In the genomic region with DNA sequence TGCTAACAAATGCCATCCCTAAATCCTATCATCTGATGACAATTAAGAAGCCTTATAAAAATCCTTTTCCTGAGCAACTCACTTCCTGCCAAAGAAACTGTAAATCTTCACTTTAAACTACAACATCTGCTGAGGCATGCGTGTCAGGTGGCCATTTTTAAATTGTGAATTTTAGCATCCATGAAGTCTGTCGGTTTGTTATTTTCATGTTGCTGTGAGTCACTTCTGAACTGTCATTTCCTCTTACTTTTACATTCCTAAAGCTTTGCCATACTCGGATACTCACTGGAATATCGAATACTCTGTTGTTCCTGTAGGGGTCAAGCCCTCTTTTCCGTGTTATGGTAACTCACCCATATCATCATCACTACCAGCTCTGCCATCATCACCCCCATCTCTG, we compare ENCODE assay signal across 23 cellular contexts. TPM values are rescaled to one million over a fixed set of nuclear protein-coding genes. Genes with fewer than 3 reads are reported as not detected.
A peak's percentile ranks its signal among the peaks of the same experiment; 100 is the strongest.
DNase-seq lines count a peak whose midpoint lies in the region; ATAC-seq, FAIRE-seq and TF ChIP-seq lines count a peak whose summit lies in the region.
"Had no signal": no experiment of that assay in that cellular context is flagged by ENCODE, and none has a peak within 500 bp of the region (broad histone marks: within the 10 kb centered on the region; RNA-seq: fewer than 3 reads in every experiment).

No MANE protein-coding gene starts in this region.

- H3K27me3 Mint-ChIP-seq in osteocyte (ENCODE audit: unreplicated experiment) = no peaks in the 10 kb centered on the region
- H3K27me3 Mint-ChIP-seq: activated CD8-positive, alpha-beta memory T cell treated with anti-CD3 and anti-CD28 coated beads, Interleukin-2, amount 10 ng/mL, durations not matched to agents 7 days and 5 days had no signal

- no peak for ATAC-seq in aorta (ENCODE audit: low FRiP score)
- ATAC-seq: activated CD8-positive, alpha-beta memory T cell treated with anti-CD3 and anti-CD28 coated beads, Interleukin-2, amount 10 ng/mL, durations not matched to agents 7 days and 5 days; naive thymus-derived CD8-positive, alpha-beta T cell had no signal

- no peaks in the 10 kb centered on the region for H3K36me3 Mint-ChIP-seq in osteocyte (ENCODE audit: unreplicated experiment)
- H3K36me3 Mint-ChIP-seq: activated CD8-positive, alpha-beta memory T cell treated with anti-CD3 and anti-CD28 coated beads, Interleukin-2, amount 10 ng/mL, durations not matched to agents 7 days and 5 days; memory B cell; naive thymus-derived CD8-positive, alpha-beta T cell had no signal

- TF ChIP-seq POLR2A in endothelial cell of umbilical vein (IDR thresholded peaks at IDR 0.05; ENCODE audit: low read depth, low read length) = no peak

- TF ChIP-seq CTCF in endothelial cell of umbilical vein (IDR thresholded peaks at IDR 0.05; ENCODE audit: extremely low read depth in 1 of 2, insufficient read depth in 1 of 2, low read depth in 1 of 2, low read length in 2 of 2) = no peak
- no peak for TF ChIP-seq CTCF in osteocyte (IDR thresholded peaks at IDR 0.05)

- H3K4me2 ChIP-seq in endothelial cell of umbilical vein (ENCODE audit: insufficient read depth, low read length) = no peak overlapping the region

- H4K20me1 ChIP-seq in endothelial cell of umbilical vein (replicated peaks; ENCODE audit: control insufficient read depth, extremely low read depth, insufficient read depth, low read length) = no peaks in the 10 kb centered on the region
- H4K20me1 ChIP-seq: BLaER1 treated with 17β-estradiol and CSF1 and Interleukin-3, amounts not matched to agents 10 nM and 100 nM had no signal

- H3K27ac Mint-ChIP-seq in osteocyte (ENCODE audit: unreplicated experiment) = peak overlapping the region; percentile 25
- H3K27ac Mint-ChIP-seq: activated CD8-positive, alpha-beta memory T cell treated with anti-CD3 and anti-CD28 coated beads, Interleukin-2, amount 10 ng/mL, durations not matched to agents 7 days and 5 days; activated T-helper 2 cell treated with anti-CD3 and anti-CD28 coated beads, Interferon-gamma antibody, Interleukin-2, Interleukin-4, amounts not matched to agents 10 μg/mL and 5 μg/mL and 100 μg/mL, durations not matched to agents 14 hours and 24 hours and 36 hours; memory B cell; naive thymus-derived CD8-positive, alpha-beta T cell had no signal

- dilution Hi-C loops in endothelial cell of umbilical vein (cut with MboI; ENCODE audit: extremely low pct_ligation_motif_present, low sequenced_read_pairs) = no loop called here

- H3K27me3 ChIP-seq in endothelial cell of umbilical vein (ENCODE audit: control insufficient read depth in 2 of 2, insufficient read depth in 2 of 2, low read length in 2 of 2) = no peaks in the 10 kb centered on the region
- H3K27me3 ChIP-seq in aorta (ENCODE audit: control insufficient read depth in 1 of 2, insufficient read depth in 2 of 2, low read length in 1 of 2) = no peaks in the 10 kb centered on the region
- H3K27me3 ChIP-seq: BLaER1 treated with 17β-estradiol and CSF1 and Interleukin-3, amounts not matched to agents 10 nM and 100 nM had no signal

- H3K4me1 Mint-ChIP-seq in osteocyte (ENCODE audit: unreplicated experiment) = peaks cover 24% of the 10 kb centered on the region
- H3K4me1 Mint-ChIP-seq: activated CD8-positive, alpha-beta memory T cell treated with anti-CD3 and anti-CD28 coated beads, Interleukin-2, amount 10 ng/mL, durations not matched to agents 7 days and 5 days had no signal

- no peak overlapping the region for H2AFZ ChIP-seq in endothelial cell of umbilical vein (ENCODE audit: low read depth, low read length)

- no peaks in the 10 kb centered on the region for H3K9me1 ChIP-seq in endothelial cell of umbilical vein (replicated peaks; ENCODE audit: control insufficient read depth, extremely low read depth, insufficient read depth, low read length)

- POLR2A ChIA-PET in endothelial cell of umbilical vein (lab: Charles Lee) = no interaction called here

- intact Hi-C loops in endothelial cell of umbilical vein (cut with micrococcal nuclease) (loop anchor here (1.0 to 5.0 kb wide), 3 partner anchors 22 to 105 kb away; a partner anchor contains a TSS), aorta (cut with DNase I) (no loop called here)

- H3K27ac ChIP-seq in endothelial cell of umbilical vein (ENCODE audit: insufficient read depth, low read depth, low read length) (no peak overlapping the region), aorta (ENCODE audit: low read depth in 1 of 2, low read length in 2 of 2) (no peak overlapping the region)
- H3K27ac ChIP-seq: SK-N-MC, skin epidermis had no signal

- no peak overlapping the region for H3K9ac ChIP-seq in endothelial cell of umbilical vein (replicated peaks; ENCODE audit: extremely low read depth, insufficient read depth, low read length)
- H3K9ac ChIP-seq: BLaER1 treated with 17β-estradiol and CSF1 and Interleukin-3, amounts not matched to agents 10 nM and 100 nM had no signal

- no TSS peak for BruUV-seq in endothelial cell of umbilical vein (replicated peaks; lab: Mats Ljungman, UMichigan)

- CTCF ChIA-PET in endothelial cell of umbilical vein (lab: Charles Lee) = interaction anchor here (1.1 to 1.4 kb wide), 2 partner anchors 9 to 10 kb away, joined by 4 to 6 read pairs; no protein-coding TSS in a partner anchor

- no peak overlapping the region for H3K4me3 Mint-ChIP-seq in osteocyte (ENCODE audit: unreplicated experiment)
- H3K4me3 Mint-ChIP-seq: activated CD8-positive, alpha-beta memory T cell treated with anti-CD3 and anti-CD28 coated beads, Interleukin-2, amount 10 ng/mL, durations not matched to agents 7 days and 5 days; memory B cell; naive thymus-derived CD8-positive, alpha-beta T cell had no signal

- H3K4me3 ChIP-seq in endothelial cell of umbilical vein (replicated peaks in 1 of 3; ENCODE audit: insufficient read depth in 1 of 3, low read depth in 1 of 3, low read length in 3 of 3) (no peak overlapping the region), aorta (ENCODE audit: low read length in 2 of 2) (no peak overlapping the region)
- H3K4me3 ChIP-seq: BLaER1 treated with 17β-estradiol and CSF1 and Interleukin-3, amounts not matched to agents 10 nM and 100 nM; skin epidermis had no signal

- H3K9me3 Mint-ChIP-seq in osteocyte (ENCODE audit: unreplicated experiment) = peaks cover 3% of the 10 kb centered on the region
- H3K9me3 Mint-ChIP-seq: activated T-helper 2 cell treated with anti-CD3 and anti-CD28 coated beads, Interferon-gamma antibody, Interleukin-2, Interleukin-4, amounts not matched to agents 10 μg/mL and 5 μg/mL and 100 μg/mL, durations not matched to agents 14 hours and 24 hours and 36 hours had no signal

- peak; percentile 55 for FAIRE-seq in endothelial cell of umbilical vein (lab: Jason Lieb, UNC)
- FAIRE-seq: kidney had no signal

- peaks cover 9% of the 10 kb centered on the region for H3K4me1 ChIP-seq in endothelial cell of umbilical vein (ENCODE audit: control insufficient read depth, extremely low read depth, insufficient read depth, low read length)
- peaks cover 0 to 3% of the 10 kb centered on the region in 2 donors for H3K4me1 ChIP-seq in aorta (ENCODE audit: control insufficient read depth in 1 of 2, insufficient read depth in 2 of 2, low read length in 2 of 2)

- H3K9me3 ChIP-seq in endothelial cell of umbilical vein (replicated peaks; ENCODE audit: control insufficient read depth, insufficient read depth, low read length) (no peaks in the 10 kb centered on the region), aorta (ENCODE audit: control insufficient read depth, low read length) (no peaks in the 10 kb centered on the region)
- H3K9me3 ChIP-seq: BLaER1 treated with 17β-estradiol and CSF1 and Interleukin-3, amounts not matched to agents 10 nM and 100 nM had no signal

- 68 to 77% methylated on average over 5 of the region's 5 CpGs for WGBS in aorta, 2 donors

- no peaks in the 10 kb centered on the region for H3K36me3 ChIP-seq in endothelial cell of umbilical vein (ENCODE audit: control insufficient read depth in 2 of 2, extremely low read depth in 1 of 2, insufficient read depth in 2 of 2, low read length in 2 of 2)
- H3K36me3 ChIP-seq in aorta (ENCODE audit: control insufficient read depth in 1 of 2, insufficient read depth in 2 of 2, low read length in 1 of 2) = no peaks in the 10 kb centered on the region
- H3K36me3 ChIP-seq: BLaER1 treated with 17β-estradiol and CSF1 and Interleukin-3, amounts not matched to agents 10 nM and 100 nM had no signal

- peak; percentile 68 for DNase-seq in EL
- peak; percentile 83 for DNase-seq in LHCN-M2 (ENCODE audit: low read depth)
- peak; percentile 56 for DNase-seq in endothelial cell of umbilical vein (ENCODE audit: low read depth, low spot score)
- no peak for DNase-seq in osteocyte (ENCODE audit: extremely low spot score, unreplicated experiment)
- no peak for DNase-seq in COLO668 (lab: John Stamatoyannopoulos, UW; ENCODE audit: unreplicated experiment)
- no peak for DNase-seq in aorta
- DNase-seq in HPDE6-E6E7 (ENCODE audit: extremely low spot score) = no peak
- DNase-seq: activated CD8-positive, alpha-beta memory T cell treated with anti-CD3 and anti-CD28 coated beads, Interleukin-2, amount 10 ng/mL, durations not matched to agents 7 days and 5 days; caudate nucleus; DMS 273 treated with DMSO at 0.1 percent for 48 hours; effector CD4-positive, alpha-beta T cell; hypothalamus; kidney; naive thymus-derived CD8-positive, alpha-beta T cell; NCI-H1048; NCI-H2081 treated with DMSO at 0.1 percent for 48 hours; posterior cingulate gyrus; stimulated activated CD4-positive, alpha-beta T cell treated with anti-CD3 and anti-CD28 coated beads, Interleukin-4, amount 100 ng/mL, for 24 hours had no signal

- H3K79me2 ChIP-seq in endothelial cell of umbilical vein (ENCODE audit: control insufficient read depth, insufficient read depth, low read length) = no peaks in the 10 kb centered on the region

TF ChIP-seq in endothelial cell of umbilical vein, 7 proteins besides CTCF, POLR2A, EP300 and RAD21 (continues in another document):
- peak; percentile 48 for TF ChIP-seq GATA2 (IDR thresholded peaks at IDR 0.05; ENCODE audit: insufficient read depth, insufficient read length, low read depth, low read length)
- peak; percentile 88 for TF ChIP-seq FOS (IDR thresholded peaks at IDR 0.05; ENCODE audit: borderline replicate concordance, insufficient read depth, low read length)
- peak; percentile 76 for TF ChIP-seq JUN (IDR thresholded peaks at IDR 0.05; ENCODE audit: borderline replicate concordance, insufficient read depth, insufficient read length, low read depth)

RNA-seq across cellular contexts. Expression of a gene that starts 34.3 kb away (rescaled TPM):
- total RNA-seq in LHCN-M2 (2014; rRNA removed) (0.71 and 1.8 TPM in 2 replicates), endothelial cell of umbilical vein (0.23 and 0.27 TPM in 2 replicates), osteocyte (3.6 and 3.9 TPM in 2 replicates), aorta (under 1 TPM; 0.54 to 0.62 TPM)
- 0.26 TPM for polyA plus RNA-seq in LHCN-M2 (2012)
- polyA plus RNA-seq in endothelial cell of umbilical vein (0.05 and 0.07 TPM in 2 replicates), aorta (1 to 10 TPM in 1 of 2 donors, under 1 TPM in 1; 0.25 to 1.3 TPM)
- polyA plus RNA-seq in endothelial cell of umbilical vein (2011; cell fraction: cytosol; rRNA removed) = 0.01 and 0.08 TPM in 2 replicates
- 0.07 and 0.09 TPM in 2 replicates for polyA plus RNA-seq in endothelial cell of umbilical vein (2011; cell fraction: nucleus; rRNA removed)
- 0.03 TPM in 1 of 2 replicates, not detected in the other for polyA plus RNA-seq in endothelial cell of umbilical vein (2012)
- polyA minus RNA-seq in endothelial cell of umbilical vein = not detected in 2 replicates
- polyA minus RNA-seq in endothelial cell of umbilical vein (2011; cell fraction: cytosol; rRNA and poly(A)+ RNA removed) = not detected
- polyA minus RNA-seq in endothelial cell of umbilical vein (2011; cell fraction: nucleus; rRNA and poly(A)+ RNA removed) = 0.10 TPM in 1 of 2 replicates, not detected in the other
- total RNA-seq: activated CD8-positive, alpha-beta memory T cell treated with anti-CD3 and anti-CD28 coated beads, Interleukin-2, amount 10 ng/mL, durations not matched to agents 7 days and 5 days; activated T-helper 2 cell treated with anti-CD3 and anti-CD28 coated beads, Interferon-gamma antibody, Interleukin-2, Interleukin-4, amounts not matched to agents 10 μg/mL and 5 μg/mL and 100 μg/mL, durations not matched to agents 14 hours and 24 hours and 36 hours; naive thymus-derived CD8-positive, alpha-beta T cell had no signal
- polyA plus RNA-seq: naive thymus-derived CD8-positive, alpha-beta T cell had no signal

Comparison
In these comparisons a context has a peak if more than half of its experiments do, and no peak if none do; other contexts are left out.
1. DNase-seq: peak in EL (single experiment), LHCN-M2 (single experiment) and endothelial cell of umbilical vein (single experiment); none in osteocyte (single experiment), COLO668 (single experiment), aorta (0 of 2) and HPDE6-E6E7 (single experiment).